ENCODE assay signal across 13 cellular contexts in genomic region chr2:55807900-55808299, GRCh38.
DNase-seq lines count a peak whose midpoint lies in the region; ATAC-seq lines count a peak whose summit lies in the region.
"Had no signal": no experiment of that assay in that cellular context is flagged by ENCODE, and none has a peak within 500 bp of the region (broad histone marks: within the 10 kb centered on the region; RNA-seq: fewer than 3 reads in every experiment).

No MANE protein-coding gene starts in this region.

- peak; percentile 71 to 76 for ATAC-seq in left cardiac atrium
- no peak for ATAC-seq in GM18907 (IDR thresholded peaks at IDR 0.05; ENCODE audit: unreplicated experiment)
- ATAC-seq: CD8-positive, alpha-beta T cell had no signal

- DNase-seq in NCI-H446 treated with DMSO at 0.1 percent for 48 hours (lab: John Stamatoyannopoulos, UW), result peak; percentile 58
- DNase-seq in left cardiac atrium, result peak; percentile 31
- DNase-seq in myocyte (ENCODE audit: low read depth), result peak; percentile 47
- DNase-seq in SK-N-DZ (ENCODE audit: low spot score), result no peak
- no peak for DNase-seq in NOMO-1 treated with DMSO at 0.1 percent for 48 hours (lab: John Stamatoyannopoulos, UW; ENCODE audit: unreplicated experiment)
- DNase-seq: ACHN; Calu3; CD8-positive, alpha-beta T cell; DMS79 treated with DMSO at 0.1 percent for 48 hours; GF-D8; H9 had no signal

- no peak overlapping the region for H3K4me3 ChIP-seq in BLaER1 treated with 17β-estradiol and CSF1 and Interleukin-3, amounts not matched to agents 10 nM and 100 nM

- peaks cover 14 to 81% (median 51%) of the 10 kb centered on the region in 10 experiments; a peak in 19 of 20 replicates for H3K4me1 ChIP-seq in BLaER1 treated with 17β-estradiol and CSF1 and Interleukin-3, amounts not matched to agents 10 nM and 100 nM

- H4K20me1 ChIP-seq in BLaER1 treated with 17β-estradiol and CSF1 and Interleukin-3, amounts not matched to agents 10 nM and 100 nM, result no peaks in the 10 kb centered on the region

- peaks cover 0 to 30% (median 7%) of the 10 kb centered on the region in 11 experiments; a peak in 14 of 22 replicates for H3K9me3 ChIP-seq in BLaER1 treated with 17β-estradiol and CSF1 and Interleukin-3, amounts not matched to agents 10 nM and 100 nM (replicated peaks in 1 of 11)

- H3K36me3 ChIP-seq in BLaER1 treated with 17β-estradiol and CSF1 and Interleukin-3, amounts not matched to agents 10 nM and 100 nM, result no peaks in the 10 kb centered on the region

- H3K27me3 ChIP-seq in BLaER1 treated with 17β-estradiol and CSF1 and Interleukin-3, amounts not matched to agents 10 nM and 100 nM, result no peaks in the 10 kb centered on the region

- intact Hi-C loops in left cardiac atrium (cut with DNase I), result no loop called here

- H3K27ac ChIP-seq in BLaER1 treated with 17β-estradiol and CSF1 and Interleukin-3, amounts not matched to agents 10 nM and 100 nM, result no peak overlapping the region

- H3K4me2 ChIP-seq in BLaER1 treated with 17β-estradiol and CSF1 and Interleukin-3, amounts not matched to agents 10 nM and 100 nM, result peak overlapping the region in 10 of 11 experiments; percentile 19 to 84 (median 59); a peak in 18 of 22 replicates

- peak overlapping the region in 1 of 11 experiments; percentile 35; a peak in 1 of 22 replicates for H3K9ac ChIP-seq in BLaER1 treated with 17β-estradiol and CSF1 and Interleukin-3, amounts not matched to agents 10 nM and 100 nM

Comparison
In these comparisons a context has a peak if more than half of its experiments do, and no peak if none do; other contexts are left out.
1. DNase-seq: peak in NCI-H446 treated with DMSO at 0.1 percent for 48 hours (single experiment), left cardiac atrium (single experiment) and myocyte (single experiment); none in SK-N-DZ (single experiment) and NOMO-1 treated with DMSO at 0.1 percent for 48 hours (single experiment).